In the genomic region with DNA sequence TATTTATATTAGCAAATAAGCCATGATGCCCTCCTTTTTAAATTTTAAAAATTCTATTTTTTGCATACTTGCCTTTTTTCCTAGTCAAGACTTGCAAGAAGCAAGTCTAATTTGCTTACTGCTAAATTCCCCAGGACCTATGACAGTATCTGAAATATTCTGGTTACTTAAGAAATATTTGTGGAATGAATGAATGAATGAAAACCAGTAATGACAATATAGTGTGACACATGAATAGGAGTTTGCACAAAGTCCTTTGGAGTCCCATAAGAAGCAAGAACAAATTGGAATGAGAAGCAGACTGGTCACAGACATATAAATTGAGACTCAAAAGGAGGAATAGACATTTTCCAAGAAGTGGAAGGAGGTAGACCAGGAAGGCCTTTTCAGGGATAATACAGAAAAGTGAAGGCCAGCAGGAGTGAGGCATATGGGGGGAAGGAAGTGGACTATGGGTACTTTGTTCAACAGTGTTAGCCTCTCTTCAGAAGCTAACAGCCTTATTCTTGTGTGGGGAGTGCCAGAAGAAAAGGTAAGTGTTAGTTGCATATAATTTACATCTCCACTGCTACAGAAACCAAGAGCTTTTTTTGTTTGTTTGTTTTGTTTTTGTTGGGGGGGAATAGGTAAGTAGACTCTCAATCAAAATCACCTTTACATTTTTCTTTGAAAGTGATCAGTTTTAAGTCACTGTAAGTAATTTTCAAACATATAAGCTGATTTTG, we compare ENCODE assay signal across 18 cellular contexts.
"Had no signal": no experiment of that assay in that cellular context is flagged by ENCODE, and none has a peak within 500 bp of the region (broad histone marks: within the 10 kb centered on the region; RNA-seq: fewer than 3 reads in every experiment).

No MANE protein-coding gene starts in this region.

- H3K79me2 ChIP-seq: parathyroid adenoma had no signal

- H3K36me3 ChIP-seq: colonic mucosa, lower lobe of right lung, thyroid gland had no signal

- H3K27ac ChIP-seq: body of pancreas, colonic mucosa, lower lobe of right lung, parathyroid adenoma, sigmoid colon had no signal

- H3K4me3 ChIP-seq: body of pancreas, colonic mucosa, lower lobe of right lung, sigmoid colon, thyroid gland had no signal

- H3K9me3 ChIP-seq: body of pancreas, colonic mucosa, lower lobe of right lung, sigmoid colon, thyroid gland had no signal

- FAIRE-seq: frontal cortex had no signal

- H3K9ac ChIP-seq: parathyroid adenoma had no signal

- ATAC-seq: activated CD4-positive, CD25-positive, alpha-beta regulatory T cell treated with anti-CD3 and anti-CD28 coated beads, Interleukin-2, amount 50 U/mL, for 24 hours; activated CD8-positive, alpha-beta T cell treated with anti-CD3 and anti-CD28 coated beads, Interleukin-2, amount 10 ng/mL, durations not matched to agents 7 days and 5 days; body of pancreas; left colon; lower lobe of right lung; stimulated activated naive B cell treated with anti-CD40 and anti-IgM and Interleukin-4, amounts not matched to agents 10 μg/mL and 1 μg/mL and 100 μg/mL, for 72 hours had no signal

- H3K27me3 ChIP-seq: body of pancreas, colonic mucosa, sigmoid colon, thyroid gland had no signal

- H2AFZ ChIP-seq: parathyroid adenoma had no signal

- DNase-seq: activated CD4-positive, alpha-beta T cell treated with anti-CD3 and anti-CD28 coated beads, Interleukin-2, amount 10 ng/mL, durations not matched to agents 7 days and 5 days; activated CD8-positive, alpha-beta T cell treated with anti-CD3 and anti-CD28 coated beads, Interleukin-2, amount 10 ng/mL, durations not matched to agents 7 days and 5 days; activated naive CD4-positive, alpha-beta T cell treated with anti-CD3 and anti-CD28 coated beads for 36 hours; activated T-cell treated with anti-CD3 and anti-CD28 coated beads, Interleukin-2, amount 50 U/mL, for 24 hours; body of pancreas; central memory CD4-positive, alpha-beta T cell; colonic mucosa; hypothalamus; islet precursor cell; left colon; lower lobe of right lung; sigmoid colon; stimulated activated naive B cell treated with anti-CD40 and anti-IgM and Interleukin-4, amounts not matched to agents 10 μg/mL and 1 μg/mL and 100 μg/mL, for 72 hours; T1000; thyroid gland had no signal

- H3K4me1 ChIP-seq: colonic mucosa, lower lobe of right lung had no signal
